In the genomic region with DNA sequence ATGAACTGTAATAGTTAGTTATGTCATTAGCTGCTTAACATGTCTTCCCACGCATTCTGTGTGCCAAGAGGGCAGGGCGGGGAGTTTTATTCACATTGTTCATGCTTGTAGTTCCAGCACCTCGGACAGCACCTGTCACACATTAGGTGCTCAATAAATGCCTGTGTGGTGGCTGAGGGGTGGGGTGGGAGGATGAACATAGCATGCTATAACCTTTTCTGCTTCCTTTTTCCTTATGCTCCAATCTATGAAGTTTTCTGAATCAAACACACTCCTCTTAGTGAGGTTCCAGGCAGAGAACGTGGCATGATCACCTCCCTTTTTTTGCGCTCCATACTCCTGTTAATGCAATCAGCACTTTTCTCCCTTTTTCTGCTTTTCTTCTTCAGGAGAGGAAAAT, we compare ENCODE assay signal across 19 cellular contexts.
"Had no signal": no experiment of that assay in that cellular context is flagged by ENCODE, and none has a peak within 500 bp of the region (broad histone marks: within the 10 kb centered on the region; RNA-seq: fewer than 3 reads in every experiment).

No MANE protein-coding gene starts in this region.

- ATAC-seq: activated CD8-positive, alpha-beta memory T cell treated with anti-CD3 and anti-CD28 coated beads, Interleukin-2, amount 10 ng/mL, durations not matched to agents 7 days and 5 days; activated naive CD4-positive, alpha-beta T cell treated with anti-CD3 and anti-CD28 coated beads, Interleukin-2, amount 50 U/mL, for 72 hours; natural killer cell treated with Interleukin-12 subunit alpha and Interleukin-12 subunit beta and Interleukin-15 and Interleukin-18, amount 100 ng/mL, for 72 hours; psoas muscle; sciatic nerve; T-helper 17 cell had no signal

- H3K27ac ChIP-seq: brain microvascular endothelial cell, psoas muscle, suprapubic skin had no signal

- H3K27me3 ChIP-seq: brain microvascular endothelial cell had no signal

- H3K4me3 ChIP-seq: psoas muscle, suprapubic skin had no signal

- DNase-seq: activated CD4-positive, alpha-beta T cell treated with anti-CD3 and anti-CD28 coated beads, Interleukin-2, amount 50 U/mL, for 4 hours; activated CD8-positive, alpha-beta memory T cell treated with anti-CD3 and anti-CD28 coated beads, Interleukin-2, amount 10 ng/mL, durations not matched to agents 7 days and 5 days; activated effector memory CD4-positive, alpha-beta T cell treated with Interleukin-2 at 50 U/mL for 16 hours; activated T-cell treated with anti-CD3 and anti-CD28 coated beads, Interleukin-2, amount 50 U/mL, for 24 hours; amygdala; brain microvascular endothelial cell; cerebellar nuclear complex; dermis blood vessel endothelial cell; erythroblast; immature natural killer cell; mesenchymal stem cell; psoas muscle; stimulated activated CD4-positive, alpha-beta T cell treated with anti-CD3 and anti-CD28 coated beads, Interleukin-12 subunit alpha, Interleukin-12 subunit beta, amount 100 ng/mL, for 4 hours; stimulated activated naive CD4-positive, alpha-beta T cell treated with Interleukin-2 at 50 U/mL for 16 hours; T-helper 17 cell had no signal

- H3K36me3 ChIP-seq: brain microvascular endothelial cell, suprapubic skin had no signal

- H3K9me3 ChIP-seq: psoas muscle, suprapubic skin had no signal

- H3K4me1 ChIP-seq: psoas muscle, suprapubic skin had no signal
